Comparison of ENCODE assay signal across 24 cellular contexts in the genomic region with DNA sequence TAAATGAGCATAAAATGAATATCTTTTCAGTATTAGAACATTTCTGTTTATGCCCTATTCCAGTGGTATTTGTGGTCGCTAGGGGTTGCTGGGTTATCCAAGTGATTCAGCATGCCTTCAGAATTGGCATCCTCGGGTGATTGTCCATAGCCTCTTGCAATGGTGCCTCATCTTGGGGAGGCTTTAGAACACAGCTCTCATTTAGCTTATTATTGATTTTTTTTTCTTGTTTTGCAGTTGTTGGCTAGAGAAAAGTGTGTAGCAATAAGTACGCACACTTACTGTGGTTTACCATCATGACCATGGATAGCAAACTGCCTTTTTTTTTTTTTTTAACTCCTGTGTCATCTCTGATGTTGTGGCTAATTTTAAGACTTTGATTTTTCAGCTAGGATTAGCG. TPM values are rescaled to one million over a fixed set of nuclear protein-coding genes. Genes with fewer than 3 reads are reported as not detected.
A peak's percentile ranks its signal among the peaks of the same experiment; 100 is the strongest.
DNase-seq lines count a peak whose midpoint lies in the region; ATAC-seq, FAIRE-seq and TF ChIP-seq lines count a peak whose summit lies in the region.
"Had no signal": no experiment of that assay in that cellular context is flagged by ENCODE, and none has a peak within 500 bp of the region (broad histone marks: within the 10 kb centered on the region; RNA-seq: fewer than 3 reads in every experiment).

No MANE protein-coding gene starts in this region.

- H3K36me3 ChIP-seq in ACC112 (ENCODE audit: insufficient read depth, low read length) (no peaks in the 10 kb centered on the region), RWPE2 (ENCODE audit: low read depth) (peaks cover 9% of the 10 kb centered on the region; the same call in 1 of the 2 replicates), right atrium auricular region (peaks cover 13% of the 10 kb centered on the region)

- ATAC-seq in RWPE2 (ENCODE audit: low read depth) (no peak), HG03097 (IDR thresholded peaks at IDR 0.05; ENCODE audit: low FRiP score, unreplicated experiment) (no peak)
- ATAC-seq: mucosa of descending colon; stimulated activated memory B cell treated with anti-CD40 and anti-IgM and Interleukin-4, amounts not matched to agents 10 μg/mL and 1 μg/mL and 100 μg/mL, for 72 hours had no signal

- H3K4me3 ChIP-seq in ACC112 (ENCODE audit: low read depth, low read length), result no peak overlapping the region
- no peak overlapping the region for H3K4me3 ChIP-seq in RWPE2 (ENCODE audit: severe bottlenecking)
- no peak overlapping the region for H3K4me3 ChIP-seq in foreskin fibroblast (ENCODE audit: low read depth in 1 of 2, low read length in 2 of 2)
- no peak overlapping the region for H3K4me3 ChIP-seq in right atrium auricular region
- H3K4me3 ChIP-seq: left ventricle myocardium inferior, mucosa of descending colon, transverse colon had no signal

- peaks cover 20% of the 10 kb centered on the region for H3K4me1 ChIP-seq in ACC112 (ENCODE audit: control insufficient read depth, insufficient read depth, low read length, unreplicated experiment)
- peaks cover 14% of the 10 kb centered on the region for H3K4me1 ChIP-seq in RWPE2 (ENCODE audit: insufficient read depth, poor library complexity, severe bottlenecking)
- H3K4me1 ChIP-seq in right atrium auricular region, result no peaks in the 10 kb centered on the region
- H3K4me1 ChIP-seq: left ventricle myocardium inferior, transverse colon had no signal

- H3K9me3 ChIP-seq in RWPE2 (ENCODE audit: severe bottlenecking) (no peaks in the 10 kb centered on the region), right atrium auricular region (no peaks in the 10 kb centered on the region)
- H3K9me3 ChIP-seq: left ventricle myocardium inferior, mucosa of descending colon, neutrophil, transverse colon had no signal

- H3K9me3 Mint-ChIP-seq in CD14-positive monocyte, result peaks cover 0 to 2% (median 0%) of the 10 kb centered on the region in 7 donors
- H3K9me3 Mint-ChIP-seq: activated B cell treated with CpG ODN at 0.5 μM for 24 hours; activated naive CD4-positive, alpha-beta T cell treated with anti-CD3 and anti-CD28 coated beads, Interleukin-2, amount 50 U/mL, for 72 hours; activated T-cell treated with anti-CD3 and anti-CD28 coated beads, Interleukin-2, amount 50 U/mL, for 72 hours; stimulated activated memory B cell treated with anti-CD40 and anti-IgM and Interleukin-4, amounts not matched to agents 10 μg/mL and 1 μg/mL and 100 μg/mL, for 72 hours; T-helper 1 cell treated with Interleukin-12 subunit alpha and Interleukin-12 subunit beta and Interleukin-4 antibody, amounts not matched to agents 30 μg/mL and 1 μg/mL, for 36 hours had no signal

- no peaks in the 10 kb centered on the region for H3K27me3 Mint-ChIP-seq in CD14-positive monocyte (ENCODE audit: low read depth in 3 of 3)
- H3K27me3 Mint-ChIP-seq: activated B cell treated with CpG ODN at 0.5 μM for 24 hours; stimulated activated memory B cell treated with anti-CD40 and anti-IgM and Interleukin-4, amounts not matched to agents 10 μg/mL and 1 μg/mL and 100 μg/mL, for 72 hours had no signal

- peak; percentile 87 for FAIRE-seq in H54 (lab: Jason Lieb, UNC)
- FAIRE-seq: H1 had no signal

- peaks cover 2% of the 10 kb centered on the region for H3K4me1 Mint-ChIP-seq in CD14-positive monocyte
- H3K4me1 Mint-ChIP-seq: activated B cell treated with CpG ODN at 0.5 μM for 24 hours; stimulated activated memory B cell treated with anti-CD40 and anti-IgM and Interleukin-4, amounts not matched to agents 10 μg/mL and 1 μg/mL and 100 μg/mL, for 72 hours had no signal

- peaks cover 64 to 80% of the 10 kb centered on the region in 2 donors for H3K36me3 Mint-ChIP-seq in CD14-positive monocyte

- H3K27ac ChIP-seq in ACC112 (ENCODE audit: low read depth, low read length) (peak overlapping the region; percentile 74), RWPE2 (ENCODE audit: poor library complexity, severe bottlenecking) (peak overlapping the region; percentile 52), right atrium auricular region (no peak overlapping the region)
- H3K27ac ChIP-seq: epithelial cell of prostate, left ventricle myocardium inferior, neutrophil, transverse colon had no signal

- H3K79me2 ChIP-seq in ACC112 (ENCODE audit: control insufficient read depth, insufficient read depth, low read length, unreplicated experiment), result no peaks in the 10 kb centered on the region

- peak; percentile 7 for DNase-seq in H54 (ENCODE audit: insufficient read length, low spot score)
- DNase-seq in RWPE2 (ENCODE audit: low spot score), result no peak
- peak; percentile 20 to 32 for DNase-seq in foreskin fibroblast
- DNase-seq in GM13976 (ENCODE audit: low spot score), result no peak
- DNase-seq in right atrium auricular region (ENCODE audit: low spot score), result no peak
- DNase-seq in CD14-positive monocyte (ENCODE audit: low spot score), result no peak
- DNase-seq: activated B cell treated with CpG ODN at 0.5 μM for 24 hours; activated CD8-positive, alpha-beta T cell treated with anti-CD3 and anti-CD28 coated beads, Interleukin-2, amount 10 ng/mL, durations not matched to agents 7 days and 5 days; activated T-cell treated with anti-CD3 and anti-CD28 coated beads, Interleukin-2, amount 50 U/mL, for 72 hours; dermis blood vessel endothelial cell; left ventricle myocardium inferior; mucosa of descending colon; NCI-H1417 treated with DMSO at 0.1 percent for 48 hours; NK-92 treated with Interleukin-12 subunit alpha and Interleukin-12 subunit beta, amount 100 ng/mL, for 24 hours; SHP77; transverse colon had no signal

- no peaks in the 10 kb centered on the region for H3K27me3 ChIP-seq in ACC112 (ENCODE audit: insufficient read depth, low read length)
- no peaks in the 10 kb centered on the region for H3K27me3 ChIP-seq in RWPE2 (ENCODE audit: insufficient read depth, poor library complexity, severe bottlenecking)
- no peaks in the 10 kb centered on the region for H3K27me3 ChIP-seq in right atrium auricular region
- H3K27me3 ChIP-seq: neutrophil, transverse colon had no signal

- no peak overlapping the region for H3K27ac Mint-ChIP-seq in CD14-positive monocyte
- H3K27ac Mint-ChIP-seq: activated B cell treated with CpG ODN at 0.5 μM for 24 hours; activated CD8-positive, alpha-beta T cell treated with anti-CD3 and anti-CD28 coated beads, Interleukin-2, amount 10 ng/mL, durations not matched to agents 7 days and 5 days; stimulated activated memory B cell treated with anti-CD40 and anti-IgM and Interleukin-4, amounts not matched to agents 10 μg/mL and 1 μg/mL and 100 μg/mL, for 72 hours; T-helper 1 cell treated with Interleukin-12 subunit alpha and Interleukin-12 subunit beta and Interleukin-4 antibody, amounts not matched to agents 30 μg/mL and 1 μg/mL, for 36 hours had no signal

- TF ChIP-seq CTCF in RWPE2 (IDR thresholded peaks at IDR 0.05; ENCODE audit: poor library complexity, severe bottlenecking) (no peak), foreskin fibroblast (IDR thresholded peaks at IDR 0.05; ENCODE audit: low read depth, low read length) (no peak), GM13976 (IDR thresholded peaks at IDR 0.05; ENCODE audit: borderline replicate concordance, control extremely low read depth, extremely low read depth, insufficient read depth, missing control alignments) (no peak), right atrium auricular region (IDR thresholded peaks at IDR 0.05) (no peak), CD14-positive monocyte (IDR thresholded peaks at IDR 0.05) (no peak)

- intact Hi-C loops in CD14-positive monocyte (cut with micrococcal nuclease), result no loop called here

- in situ Hi-C loops in GM13976 (cut with MboI; ENCODE audit: low sequenced_read_pairs, unreplicated experiment), result no loop called here

- H3K4me3 Mint-ChIP-seq in CD14-positive monocyte, result no peak overlapping the region
- H3K4me3 Mint-ChIP-seq: activated B cell treated with CpG ODN at 0.5 μM for 24 hours; activated CD8-positive, alpha-beta T cell treated with anti-CD3 and anti-CD28 coated beads, Interleukin-2, amount 10 ng/mL, durations not matched to agents 7 days and 5 days; stimulated activated memory B cell treated with anti-CD40 and anti-IgM and Interleukin-4, amounts not matched to agents 10 μg/mL and 1 μg/mL and 100 μg/mL, for 72 hours; T-helper 1 cell treated with Interleukin-12 subunit alpha and Interleukin-12 subunit beta and Interleukin-4 antibody, amounts not matched to agents 30 μg/mL and 1 μg/mL, for 36 hours had no signal

- H2AFZ ChIP-seq in ACC112 (ENCODE audit: low read length, unreplicated experiment), result no peak overlapping the region

- no peak for TF ChIP-seq POLR2A in H54 (IDR thresholded peaks at IDR 0.05; ENCODE audit: low read depth, low read length)

RNA-seq across cellular contexts. Expression of gene PLEKHA3, which starts 33.6 kb away (rescaled TPM):
- 10 to 100 TPM; 11.1 to 12.1 TPM for total RNA-seq in right atrium auricular region
- polyA plus RNA-seq in CD14-positive monocyte, result 10 to 100 TPM; 13.4 to 14.1 TPM

RNA-seq across cellular contexts. Expression of gene FKBP7, which starts 35.5 kb away (rescaled TPM):
- 10 to 100 TPM; 10.8 to 13.4 TPM for total RNA-seq in right atrium auricular region
- 1 to 10 TPM in 1 of 2 donors, under 1 TPM in 1; 0.57 to 1.6 TPM for polyA plus RNA-seq in CD14-positive monocyte

Comparison
In these comparisons a context has a peak if more than half of its experiments do, and no peak if none do; other contexts are left out.
1. H3K27ac ChIP-seq: peak in ACC112 (single experiment) and RWPE2 (single experiment); none in right atrium auricular region (0 of 2).
2. DNase-seq: peak in H54 (single experiment) and foreskin fibroblast (2 of 2); none in RWPE2 (single experiment), GM13976 (single experiment), right atrium auricular region (single experiment) and CD14-positive monocyte (single experiment).